ENCODE assay signal across 15 cellular contexts in the genomic region with DNA sequence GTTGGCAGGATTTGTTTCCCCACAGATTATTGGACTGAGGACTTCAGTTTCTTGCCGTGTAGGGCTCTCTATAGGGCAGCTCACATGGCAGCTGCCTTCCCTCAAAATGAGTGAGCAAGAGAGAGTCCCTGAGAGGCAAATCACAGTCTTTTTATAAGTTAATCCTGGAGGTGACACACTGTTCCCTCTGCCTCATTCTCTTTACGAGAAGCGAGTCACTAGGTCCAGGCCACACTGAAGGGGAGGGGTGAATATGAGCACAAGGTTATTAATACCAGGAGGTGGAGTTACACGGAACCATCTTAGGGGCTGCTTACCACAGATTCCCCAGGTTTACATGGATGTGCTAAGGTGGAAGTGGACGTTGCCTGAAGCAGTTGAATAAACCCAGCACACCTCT.
DNase-seq lines count a peak whose midpoint lies in the region; ATAC-seq and TF ChIP-seq lines count a peak whose summit lies in the region.
"Had no signal": no experiment of that assay in that cellular context is flagged by ENCODE, and none has a peak within 500 bp of the region (broad histone marks: within the 10 kb centered on the region; RNA-seq: fewer than 3 reads in every experiment).

No MANE protein-coding gene starts in this region.

- H2BK5ac ChIP-seq in mesenchymal stem cell (ENCODE audit: low read depth, low read length, poor library complexity, severe bottlenecking), result no peak overlapping the region

- H3K14ac ChIP-seq in mesenchymal stem cell (ENCODE audit: low read length in 2 of 2), result no peak overlapping the region

- peak; percentile 82 for ATAC-seq in Right ventricle myocardium inferior
- ATAC-seq in aorta (ENCODE audit: low FRiP score), result peak; percentile 66
- no peak for ATAC-seq in HG03457 (IDR thresholded peaks at IDR 0.05; ENCODE audit: unreplicated experiment)
- ATAC-seq: left lobe of liver had no signal

- H3K27me3 ChIP-seq in mesenchymal stem cell (ENCODE audit: control insufficient read depth in 1 of 2, insufficient read depth in 1 of 2, low read length in 2 of 2), result no peaks in the 10 kb centered on the region
- H3K27me3 ChIP-seq in aorta (ENCODE audit: control insufficient read depth in 1 of 2, insufficient read depth in 2 of 2, low read length in 1 of 2), result no peaks in the 10 kb centered on the region
- H3K27me3 ChIP-seq: ovary had no signal

- no peak overlapping the region for H3K18ac ChIP-seq in mesenchymal stem cell (ENCODE audit: low read depth in 1 of 2, low read length in 2 of 2)

- no peak overlapping the region for H4K91ac ChIP-seq in mesenchymal stem cell (ENCODE audit: low read length)

- DNase-seq in Right ventricle myocardium inferior (ENCODE audit: missing footprints) (no peak), cardiac septum (ENCODE audit: low spot score) (no peak), chondrocyte (ENCODE audit: low spot score) (no peak), mesenchymal stem cell (peak; percentile 75), aorta (no peak), GM19240 (ENCODE audit: insufficient read length, low spot score) (no peak), GM20000 (ENCODE audit: low spot score) (no peak)
- DNase-seq: activated CD4-positive, alpha-beta T cell treated with anti-CD3 and anti-CD28 coated beads for 48 hours; activated gamma-delta T cell treated with Interleukin-2 at 50 U/mL for 16 hours; DND-41; NCI-H1092 treated with DMSO at 0.1 percent for 48 hours; NCI-H526; ovary had no signal

- H2BK15ac ChIP-seq in mesenchymal stem cell (ENCODE audit: low read depth, poor library complexity, severe bottlenecking), result no peak overlapping the region

- no peak overlapping the region for H4K8ac ChIP-seq in mesenchymal stem cell (ENCODE audit: low read length)

- WGBS in mesenchymal stem cell, result 74% methylated on average over 5 of the region's 5 CpGs
- WGBS in aorta, 2 donors, result 18 to 20% methylated on average over 5 of the region's 5 CpGs

- peak overlapping the region in 1 of 2 experiments; percentile 17 for H3K23ac ChIP-seq in mesenchymal stem cell (ENCODE audit: low read length in 2 of 2)

- H3K9ac ChIP-seq in mesenchymal stem cell (ENCODE audit: low read length), result no peak overlapping the region

- TF ChIP-seq CTCF in chondrocyte (IDR thresholded peaks at IDR 0.05), result no peak
- no peak for TF ChIP-seq CTCF in GM20000 (IDR thresholded peaks at IDR 0.05; ENCODE audit: extremely low read depth, missing control alignments)

- no peak overlapping the region for H3K4ac ChIP-seq in mesenchymal stem cell (ENCODE audit: low read depth in 1 of 2, low read length in 2 of 2)

- H3K27ac Mint-ChIP-seq in chondrocyte (ENCODE audit: unreplicated experiment), result peak overlapping the region; percentile 50

- H3K4me3 Mint-ChIP-seq in chondrocyte (ENCODE audit: unreplicated experiment), result no peak overlapping the region

- no peak overlapping the region for H2BK120ac ChIP-seq in mesenchymal stem cell (ENCODE audit: low read depth, low read length)

- H3K36me3 Mint-ChIP-seq in chondrocyte (ENCODE audit: low read depth), result peaks cover 14% of the 10 kb centered on the region

- no peak overlapping the region for H2AFZ ChIP-seq in mesenchymal stem cell (ENCODE audit: low read depth, low read length)

- peaks cover 14 to 27% of the 10 kb centered on the region in 2 experiments for H3K36me3 ChIP-seq in mesenchymal stem cell (ENCODE audit: control insufficient read depth in 1 of 2, insufficient read depth in 2 of 2, low read depth in 1 of 2, low read length in 2 of 2)
- peaks cover 0 to 3% of the 10 kb centered on the region in 2 donors for H3K36me3 ChIP-seq in aorta (ENCODE audit: control insufficient read depth in 1 of 2, insufficient read depth in 2 of 2, low read length in 1 of 2)
- H3K36me3 ChIP-seq: ovary had no signal

- H2AK5ac ChIP-seq in mesenchymal stem cell (ENCODE audit: low read length, severe bottlenecking), result no peak overlapping the region

- H3K4me3 ChIP-seq in mesenchymal stem cell (ENCODE audit: insufficient read depth in 1 of 2, low read depth in 1 of 2, low read length in 2 of 2), result no peak overlapping the region
- H3K4me3 ChIP-seq in aorta (ENCODE audit: low read length in 2 of 2), result no peak overlapping the region
- H3K4me3 ChIP-seq: ovary had no signal

- H3K4me1 ChIP-seq in mesenchymal stem cell (ENCODE audit: control insufficient read depth, insufficient read depth, low read depth, low read length) (peaks cover 2% of the 10 kb centered on the region), aorta (ENCODE audit: control insufficient read depth in 1 of 2, insufficient read depth in 2 of 2, low read length in 2 of 2) (peaks cover 16 to 22% of the 10 kb centered on the region in 2 donors)

- peaks cover 20% of the 10 kb centered on the region for H3K79me1 ChIP-seq in mesenchymal stem cell (replicated peaks; ENCODE audit: low read length, poor library complexity, severe bottlenecking)

- H3K4me1 Mint-ChIP-seq in chondrocyte (ENCODE audit: low read depth), result peaks cover 53% of the 10 kb centered on the region

- H3K9me3 Mint-ChIP-seq in chondrocyte (ENCODE audit: low read depth), result no peaks in the 10 kb centered on the region

- intact Hi-C loops in Right ventricle myocardium inferior (cut with DNase I), result no loop called here
- intact Hi-C loops in cardiac septum (cut with DNase I), result no loop called here
- intact Hi-C loops in aorta (cut with DNase I), result no loop called here

- H3K27me3 Mint-ChIP-seq in chondrocyte (ENCODE audit: low read depth), result no peaks in the 10 kb centered on the region

- H3K9me3 ChIP-seq in mesenchymal stem cell (ENCODE audit: control insufficient read depth, low read length), result no peaks in the 10 kb centered on the region
- no peaks in the 10 kb centered on the region for H3K9me3 ChIP-seq in aorta (ENCODE audit: control insufficient read depth, low read length)
- H3K9me3 ChIP-seq: ovary had no signal

- H3K4me2 ChIP-seq in mesenchymal stem cell (ENCODE audit: low read length, poor library complexity, severe bottlenecking), result no peak overlapping the region

- H3K27ac ChIP-seq in mesenchymal stem cell (ENCODE audit: low read length, poor library complexity, severe bottlenecking), result no peak overlapping the region
- peak overlapping the region; percentile 78 to 98 for H3K27ac ChIP-seq in aorta (ENCODE audit: low read depth in 1 of 2, low read length in 2 of 2)
- H3K27ac ChIP-seq: ovary had no signal

- H2BK12ac ChIP-seq in mesenchymal stem cell (ENCODE audit: low read length in 2 of 2), result no peak overlapping the region
